In genomic region chrX:111955916-111956315, GRCh38 we compare ENCODE assay signal across 20 cellular contexts.
"Had no signal": no experiment of that assay in that cellular context is flagged by ENCODE, and none has a peak within 500 bp of the region (broad histone marks: within the 10 kb centered on the region; RNA-seq: fewer than 3 reads in every experiment).

No MANE protein-coding gene starts in this region.

- H3K36me3 Mint-ChIP-seq: activated CD8-positive, alpha-beta memory T cell treated with anti-CD3 and anti-CD28 coated beads, Interleukin-2, amount 10 ng/mL, durations not matched to agents 7 days and 5 days had no signal

- H3K27me3 ChIP-seq: gastroesophageal sphincter, ovary, right lobe of liver had no signal

- H3K9me3 ChIP-seq: gastroesophageal sphincter, heart right ventricle, ovary, right lobe of liver had no signal

- H3K27ac ChIP-seq: gastroesophageal sphincter, heart right ventricle, ovary, right lobe of liver had no signal

- H3K36me3 ChIP-seq: gastroesophageal sphincter, heart right ventricle, ovary, right lobe of liver had no signal

- H3K27me3 Mint-ChIP-seq: activated CD8-positive, alpha-beta memory T cell treated with anti-CD3 and anti-CD28 coated beads, Interleukin-2, amount 10 ng/mL, durations not matched to agents 7 days and 5 days had no signal

- H3K27ac Mint-ChIP-seq: activated CD8-positive, alpha-beta memory T cell treated with anti-CD3 and anti-CD28 coated beads, Interleukin-2, amount 10 ng/mL, durations not matched to agents 7 days and 5 days had no signal

- H3K4me2 ChIP-seq: smooth muscle cell had no signal

- H3K4me1 Mint-ChIP-seq: activated CD8-positive, alpha-beta memory T cell treated with anti-CD3 and anti-CD28 coated beads, Interleukin-2, amount 10 ng/mL, durations not matched to agents 7 days and 5 days had no signal

- H3K4me3 Mint-ChIP-seq: activated CD8-positive, alpha-beta memory T cell treated with anti-CD3 and anti-CD28 coated beads, Interleukin-2, amount 10 ng/mL, durations not matched to agents 7 days and 5 days had no signal

- H3K4me3 ChIP-seq: gastroesophageal sphincter, heart right ventricle, lung, ovary, right lobe of liver, smooth muscle cell had no signal

- DNase-seq: activated CD4-positive, alpha-beta T cell treated with anti-CD3 and anti-CD28 coated beads for 1 hour; activated CD4-positive, alpha-beta T cell treated with anti-CD3 and anti-CD28 coated beads, Interleukin-2, amount 50 U/mL, for 4 hours; activated CD8-positive, alpha-beta memory T cell treated with anti-CD3 and anti-CD28 coated beads, Interleukin-2, amount 10 ng/mL, durations not matched to agents 7 days and 5 days; activated effector memory CD4-positive, alpha-beta T cell treated with Interleukin-2 at 50 U/mL for 16 hours; activated naive CD4-positive, alpha-beta T cell treated with anti-CD3 and anti-CD28 coated beads, Interleukin-2, amount 50 U/mL, for 16 hours; activated T-cell treated with anti-CD3 and anti-CD28 coated beads, Interleukin-2, amount 50 U/mL, for 1 hour; erythroblast; heart right ventricle; left cardiac atrium; midbrain; ovary; right lobe of liver; stimulated activated CD4-positive, alpha-beta T cell treated with anti-CD3 and anti-CD28 coated beads, Interleukin-4, amount 100 ng/mL, for 4 hours; stimulated activated CD8-positive, alpha-beta memory T cell treated with anti-CD3 and anti-CD28 coated beads, Interleukin-4, amount 100 ng/mL, for 48 hours; stimulated activated naive CD4-positive, alpha-beta T cell treated with Interleukin-2 at 50 U/mL for 16 hours; substantia nigra; trophoblast cell had no signal

- H3K4me1 ChIP-seq: gastroesophageal sphincter, heart right ventricle, right lobe of liver had no signal
